1 cellular context compared by ENCODE assay signal in the genomic region with DNA sequence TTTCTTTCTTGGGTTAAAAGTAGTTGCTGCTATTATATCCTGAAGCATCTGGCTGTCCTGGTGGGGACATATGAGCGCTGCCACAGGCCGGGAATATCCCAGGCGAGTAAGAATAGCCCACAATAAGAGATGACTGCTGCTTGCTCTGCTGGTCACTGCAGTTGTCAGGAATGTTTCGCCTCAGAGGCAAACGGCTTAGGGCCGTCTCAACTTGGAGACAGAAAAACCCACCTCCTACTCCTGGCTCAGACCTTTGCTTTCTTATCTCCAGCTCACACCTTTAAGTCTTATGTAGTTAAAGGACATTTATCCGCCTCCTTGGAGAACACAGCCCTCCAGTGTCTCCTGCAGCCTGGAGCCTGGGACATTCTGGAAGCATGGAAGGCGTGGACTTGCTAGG.
TF ChIP-seq lines count a peak whose summit lies in the region.

GJD4 (plus strand) TSS at position 151 of the 400 bp plus-strand sequence; CDS start at position 378, 227 bp downstream.

TF ChIP-seq in K562, 482 proteins besides CTCF, POLR2A, EP300 and RAD21:
- TF ChIP-seq TCF3 (CRISPR knock-in tag; IDR thresholded peaks at IDR 0.05) (peak; percentile 73), CBFA2T2 (conservative IDR thresholded peaks at IDR 0.05) (0 out of 2 replicates have a peak, but pooled peaks have one; percentile 24), TAL1 (IDR thresholded peaks at IDR 0.05) (peak; percentile 54), ZNF354B (CRISPR knock-in tag; IDR thresholded peaks at IDR 0.05) (no peak), SMARCA4 (IDR thresholded peaks at IDR 0.05) (0 out of 2 replicates have a peak, but pooled peaks have one; percentile 13), ARID1B (IDR thresholded peaks at IDR 0.05) (peak; percentile 66), TEAD4 (IDR thresholded peaks at IDR 0.05; ENCODE audit: low read length) (peak; percentile 25; the same call in 1 of the 2 replicates), TEAD4 (CRISPR knock-in tag; IDR thresholded peaks at IDR 0.05; ENCODE audit: borderline replicate concordance) (no peak), CBFA2T3 (IDR thresholded peaks at IDR 0.05) (peak; percentile 54), RNF2 (IDR thresholded peaks at IDR 0.05) (no peak), EHMT2 (IDR thresholded peaks at IDR 0.05) (0 out of 2 replicates have a peak, but pooled peaks have one; percentile 25)
- TF ChIP-seq, protein P1, sequence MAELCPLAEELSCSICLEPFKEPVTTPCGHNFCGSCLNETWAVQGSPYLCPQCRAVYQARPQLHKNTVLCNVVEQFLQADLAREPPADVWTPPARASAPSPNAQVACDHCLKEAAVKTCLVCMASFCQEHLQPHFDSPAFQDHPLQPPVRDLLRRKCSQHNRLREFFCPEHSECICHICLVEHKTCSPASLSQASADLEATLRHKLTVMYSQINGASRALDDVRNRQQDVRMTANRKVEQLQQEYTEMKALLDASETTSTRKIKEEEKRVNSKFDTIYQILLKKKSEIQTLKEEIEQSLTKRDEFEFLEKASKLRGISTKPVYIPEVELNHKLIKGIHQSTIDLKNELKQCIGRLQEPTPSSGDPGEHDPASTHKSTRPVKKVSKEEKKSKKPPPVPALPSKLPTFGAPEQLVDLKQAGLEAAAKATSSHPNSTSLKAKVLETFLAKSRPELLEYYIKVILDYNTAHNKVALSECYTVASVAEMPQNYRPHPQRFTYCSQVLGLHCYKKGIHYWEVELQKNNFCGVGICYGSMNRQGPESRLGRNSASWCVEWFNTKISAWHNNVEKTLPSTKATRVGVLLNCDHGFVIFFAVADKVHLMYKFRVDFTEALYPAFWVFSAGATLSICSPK (IDR thresholded peaks at IDR 0.05; ENCODE audit: borderline replicate concordance): no peak
